ENCODE assay signal across 8 cellular contexts in genomic region chr7:73308665-73309214, GRCh38. TPM values are rescaled to one million over a fixed set of nuclear protein-coding genes. Genes with fewer than 3 reads are reported as not detected.
A peak's percentile ranks its signal among the peaks of the same experiment; 100 is the strongest.
DNase-seq lines count a peak whose midpoint lies in the region; ATAC-seq and TF ChIP-seq lines count a peak whose summit lies in the region.

Gene NSUN5, minus strand, starts transcription at chr7:73308826. Its CDS starts 36 bp downstream, at chr7:73308790.

- in situ Hi-C loops in ACHN (cut with HindIII; ENCODE audit: low pct_ligation_motif_present, low pct_unique_long_range_greater_than_20kb, low sequenced_read_pairs), result no loop called here

- H3K27me3 Mint-ChIP-seq in chondrocyte (ENCODE audit: low read depth), result no peaks in the 10 kb centered on the region

- peak within 1 kb of the TSS; percentile 92 for H3K4me3 Mint-ChIP-seq in chondrocyte (ENCODE audit: unreplicated experiment)

- no peaks in the 10 kb centered on the region for H3K27me3 ChIP-seq in layer of hippocampus (ENCODE audit: control insufficient read depth, insufficient read depth, low read length)

- H3K27ac ChIP-seq in layer of hippocampus (ENCODE audit: low read depth, low read length), result peak within 1 kb of the TSS; percentile 59

- H3K9me3 Mint-ChIP-seq in chondrocyte (ENCODE audit: low read depth), result no peaks in the 10 kb centered on the region

- peaks cover 4% of the 10 kb centered on the region for H3K36me3 Mint-ChIP-seq in chondrocyte (ENCODE audit: low read depth)

- ATAC-seq in GM18868 (IDR thresholded peaks at IDR 0.05; ENCODE audit: unreplicated experiment) (peak; percentile 83), HG03108 (IDR thresholded peaks at IDR 0.05; ENCODE audit: unreplicated experiment) (peak; percentile 95)

- DNase-seq in ACHN, result peak; percentile 87
- DNase-seq in NCI-H226, result peak; percentile 74
- DNase-seq in activated CD4-positive, CD25-positive, alpha-beta regulatory T cell treated with anti-CD3 and anti-CD28 coated beads, Interleukin-2, amount 50 U/mL, for 72 hours, result peak; percentile 91
- no peak for DNase-seq in chondrocyte (ENCODE audit: low spot score)
- DNase-seq in stimulated activated CD4-positive, alpha-beta T cell treated with anti-CD3 and anti-CD28 coated beads, Interleukin-1b, Interleukin-23, amount 100 ng/mL, for 4 hours (ENCODE audit: low read depth in 2 of 2), result peak; percentile 78 to 86

- TF ChIP-seq CTCF in chondrocyte (IDR thresholded peaks at IDR 0.05), result no peak

- H3K27ac Mint-ChIP-seq in chondrocyte (ENCODE audit: unreplicated experiment), result peak within 1 kb of the TSS; percentile 84

- H3K4me1 Mint-ChIP-seq in chondrocyte (ENCODE audit: low read depth), result peaks cover 19% of the 10 kb centered on the region

RNA-seq across cellular contexts. Expression of gene NSUN5, which starts in this region (rescaled TPM):
- total RNA-seq in chondrocyte, result 15.2 to 16.3 TPM (median 15.5 TPM) in 3 replicates
